ENCODE assay signal across 13 cellular contexts in genomic region chr3:57793737-57794187, GRCh38. TPM values are rescaled to one million over a fixed set of nuclear protein-coding genes. Genes with fewer than 3 reads are reported as not detected.
DNase-seq lines count a peak whose midpoint lies in the region; ATAC-seq and TF ChIP-seq lines count a peak whose summit lies in the region.
"Had no signal": no experiment of that assay in that cellular context is flagged by ENCODE, and none has a peak within 500 bp of the region (broad histone marks: within the 10 kb centered on the region; RNA-seq: fewer than 3 reads in every experiment).

No MANE protein-coding gene starts in this region.

- peaks cover 14% of the 10 kb centered on the region; the same call in 1 of the 2 replicates for H3F3A ChIP-seq in PC-9 (ENCODE audit: insufficient read depth, low read depth)

- POLR2A ChIA-PET in PC-9 (lab: Charles Lee; ENCODE audit: unreplicated experiment) = interaction anchor here (0.6 kb wide), 1 partner anchor 41 kb away, joined by 3 read pairs; no protein-coding TSS in a partner anchor

- intact Hi-C loops in PC-9 (cut with micrococcal nuclease; ENCODE audit: unreplicated experiment) = no loop called here

- H3K4me1 ChIP-seq in PC-9 (replicated peaks; ENCODE audit: insufficient read depth) = peaks cover 38% of the 10 kb centered on the region
- H3K4me1 ChIP-seq: HAP-1, parathyroid adenoma had no signal

- BruUV-seq in PC-9 (replicated peaks; lab: Mats Ljungman, UMichigan) = no TSS peak

- H4K20me1 ChIP-seq in PC-9 (ENCODE audit: insufficient read depth) = no peaks in the 10 kb centered on the region

- DNase-seq in activated T-cell treated with anti-CD3 and anti-CD28 coated beads, Interleukin-2, amount 50 U/mL, for 72 hours = no peak
- DNase-seq in activated T-cell treated with anti-CD3 and anti-CD28 coated beads, Interleukin-2, amount 50 U/mL, for 1 hour = no peak
- DNase-seq in PC-9 = no peak
- peak; percentile 17 for DNase-seq in choroid plexus epithelial cell (ENCODE audit: low read depth)
- DNase-seq in NCI-H1092 treated with DMSO at 0.1 percent for 48 hours (lab: John Stamatoyannopoulos, UW) = no peak
- DNase-seq: NCI-H345 had no signal

- H3K27me3 ChIP-seq in PC-9 (ENCODE audit: insufficient read depth, low read depth) = no peaks in the 10 kb centered on the region

- H3K4me1 Mint-ChIP-seq in activated T-cell treated with anti-CD3 and anti-CD28 coated beads, Interleukin-2, amount 50 U/mL, for 72 hours (ENCODE audit: low read depth) = peaks cover 18% of the 10 kb centered on the region
- peaks cover 37% of the 10 kb centered on the region for H3K4me1 Mint-ChIP-seq in stimulated activated naive CD8-positive, alpha-beta T cell treated with anti-CD3 and anti-CD28 coated beads, Interleukin-15, Interleukin-2, amounts not matched to agents 100 ng/mL and 50 ng/mL, for 24 hours (ENCODE audit: low read depth)

- no peak overlapping the region for H3K4me3 ChIP-seq in PC-9
- H3K4me3 ChIP-seq in choroid plexus epithelial cell (ENCODE audit: low read depth, low read length) = no peak overlapping the region
- H3K4me3 ChIP-seq: HAP-1 had no signal

- no peaks in the 10 kb centered on the region for H3K9me3 Mint-ChIP-seq in activated T-cell treated with anti-CD3 and anti-CD28 coated beads, Interleukin-2, amount 50 U/mL, for 72 hours
- H3K9me3 Mint-ChIP-seq in stimulated activated naive CD8-positive, alpha-beta T cell treated with anti-CD3 and anti-CD28 coated beads, Interleukin-15, Interleukin-2, amounts not matched to agents 100 ng/mL and 50 ng/mL, for 24 hours = no peaks in the 10 kb centered on the region

- no peaks in the 10 kb centered on the region for H3K27me3 Mint-ChIP-seq in activated T-cell treated with anti-CD3 and anti-CD28 coated beads, Interleukin-2, amount 50 U/mL, for 72 hours (ENCODE audit: low read depth)
- H3K27me3 Mint-ChIP-seq in stimulated activated naive CD8-positive, alpha-beta T cell treated with anti-CD3 and anti-CD28 coated beads, Interleukin-15, Interleukin-2, amounts not matched to agents 100 ng/mL and 50 ng/mL, for 24 hours = no peaks in the 10 kb centered on the region

- H3K27ac ChIP-seq in PC-9 = peak overlapping the region; percentile 67
- H3K27ac ChIP-seq: KMS-11, parathyroid adenoma, VCaP had no signal

- no peak for TF ChIP-seq CTCF in PC-9 (conservative IDR thresholded peaks at IDR 0.05)
- TF ChIP-seq CTCF in choroid plexus epithelial cell (conservative IDR thresholded peaks at IDR 0.05; ENCODE audit: low read depth, low read length) = no peak

- no peak overlapping the region for H2AFZ ChIP-seq in PC-9
- H2AFZ ChIP-seq: parathyroid adenoma had no signal

- H3K27ac Mint-ChIP-seq in activated T-cell treated with anti-CD3 and anti-CD28 coated beads, Interleukin-2, amount 50 U/mL, for 72 hours = peak overlapping the region; percentile 13
- H3K27ac Mint-ChIP-seq in stimulated activated naive CD8-positive, alpha-beta T cell treated with anti-CD3 and anti-CD28 coated beads, Interleukin-15, Interleukin-2, amounts not matched to agents 100 ng/mL and 50 ng/mL, for 24 hours = peak overlapping the region; percentile 62

- H3K4me2 ChIP-seq in PC-9 = no peak overlapping the region
- H3K4me2 ChIP-seq: KMS-11 had no signal

- peaks cover 0 to 2% of the 10 kb centered on the region in 2 donors for H3K36me3 Mint-ChIP-seq in activated T-cell treated with anti-CD3 and anti-CD28 coated beads, Interleukin-2, amount 50 U/mL, for 72 hours (ENCODE audit: insufficient read depth in 2 of 2)
- no peaks in the 10 kb centered on the region for H3K36me3 Mint-ChIP-seq in stimulated activated naive CD8-positive, alpha-beta T cell treated with anti-CD3 and anti-CD28 coated beads, Interleukin-15, Interleukin-2, amounts not matched to agents 100 ng/mL and 50 ng/mL, for 24 hours (ENCODE audit: low read depth)

- H3K36me3 ChIP-seq in PC-9 (ENCODE audit: low read depth) = no peaks in the 10 kb centered on the region; the same call in 1 of the 2 replicates
- H3K36me3 ChIP-seq: HAP-1 had no signal

- H3K79me2 ChIP-seq in PC-9 (ENCODE audit: low read depth) = peaks cover 91% of the 10 kb centered on the region

- no peaks in the 10 kb centered on the region for H3K9me2 ChIP-seq in PC-9 (ENCODE audit: insufficient read depth)

- H3K9me3 ChIP-seq in PC-9 (ENCODE audit: insufficient read depth, low read depth) = no peaks in the 10 kb centered on the region
- H3K9me3 ChIP-seq: HAP-1 had no signal

- H3K4me3 Mint-ChIP-seq in activated T-cell treated with anti-CD3 and anti-CD28 coated beads, Interleukin-2, amount 50 U/mL, for 72 hours = peak overlapping the region in 1 of 2 donors; percentile 48
- no peak overlapping the region for H3K4me3 Mint-ChIP-seq in stimulated activated naive CD8-positive, alpha-beta T cell treated with anti-CD3 and anti-CD28 coated beads, Interleukin-15, Interleukin-2, amounts not matched to agents 100 ng/mL and 50 ng/mL, for 24 hours

- ATAC-seq in activated T-cell treated with anti-CD3 and anti-CD28 coated beads, Interleukin-2, amount 50 U/mL, for 72 hours (replicated peaks in 1 of 2) = peak; percentile 41 to 51
- ATAC-seq in HG02973 (IDR thresholded peaks at IDR 0.05; ENCODE audit: unreplicated experiment) = no peak
- ATAC-seq in GM18907 (IDR thresholded peaks at IDR 0.05; ENCODE audit: unreplicated experiment) = no peak

- CTCF ChIA-PET in PC-9 (lab: Charles Lee) = no interaction called here

RNA-seq across cellular contexts. Expression of gene SLMAP, which starts 37.7 kb away (rescaled TPM):
- total RNA-seq in activated T-cell treated with anti-CD3 and anti-CD28 coated beads, Interleukin-2, amount 50 U/mL, for 72 hours = 10 to 100 TPM; 36.5 to 42.9 TPM
- total RNA-seq in PC-9 (2021) = 116 and 119 TPM in 2 replicates

Comparison
In these comparisons a context has a peak if more than half of its experiments do, and no peak if none do; other contexts are left out.
1. ATAC-seq: peak in activated T-cell treated with anti-CD3 and anti-CD28 coated beads, Interleukin-2, amount 50 U/mL, for 72 hours (2 of 2); none in HG02973 (single experiment) and GM18907 (single experiment).